17 cellular contexts compared by ENCODE assay signal in genomic region chr12:52667509-52667908, GRCh38. TPM values are rescaled to one million over a fixed set of nuclear protein-coding genes. Genes with fewer than 3 reads are reported as not detected.
DNase-seq lines count a peak whose midpoint lies in the region; ATAC-seq and TF ChIP-seq lines count a peak whose summit lies in the region.
"Had no signal": no experiment of that assay in that cellular context is flagged by ENCODE, and none has a peak within 500 bp of the region (broad histone marks: within the 10 kb centered on the region; RNA-seq: fewer than 3 reads in every experiment).

No MANE protein-coding gene starts in this region.

- H3K27ac Mint-ChIP-seq in Calu3 (ENCODE audit: unreplicated experiment) = no peak overlapping the region
- H3K27ac Mint-ChIP-seq: activated naive CD4-positive, alpha-beta T cell treated with anti-CD3 and anti-CD28 coated beads, Interleukin-2, amount 50 U/mL, for 24 hours; stimulated activated naive B cell treated with anti-CD40 and anti-IgM and Interleukin-4, amounts not matched to agents 10 μg/mL and 1 μg/mL and 100 μg/mL, for 72 hours had no signal

- TF ChIP-seq POLR2A in heart left ventricle (IDR thresholded peaks at IDR 0.05) = no peak

- H3K4me3 ChIP-seq in heart left ventricle = no peak overlapping the region
- no peak overlapping the region for H3K4me3 ChIP-seq in Loucy (ENCODE audit: low read length, poor library complexity, severe bottlenecking)
- H3K4me3 ChIP-seq in epithelial cell of proximal tubule (ENCODE audit: low read depth, low read length) = no peak overlapping the region
- H3K4me3 ChIP-seq in smooth muscle cell = no peak overlapping the region
- H3K4me3 ChIP-seq: BLaER1 had no signal

- WGBS in heart left ventricle, 4 donors = 60 to 73% (median 63%) methylated on average over 9 of the region's 9 CpGs
- WGBS in smooth muscle cell (ENCODE audit: low lambda C conversion rate) = 61% methylated on average over 9 of the region's 9 CpGs

- H3K9me2 ChIP-seq in Loucy (replicated peaks; ENCODE audit: low read depth, low read length) = no peaks in the 10 kb centered on the region

- no peaks in the 10 kb centered on the region for H3K36me3 Mint-ChIP-seq in Calu3 (ENCODE audit: insufficient read depth, unreplicated experiment)
- H3K36me3 Mint-ChIP-seq: activated naive CD4-positive, alpha-beta T cell treated with anti-CD3 and anti-CD28 coated beads, Interleukin-2, amount 50 U/mL, for 24 hours; stimulated activated naive B cell treated with anti-CD40 and anti-IgM and Interleukin-4, amounts not matched to agents 10 μg/mL and 1 μg/mL and 100 μg/mL, for 72 hours had no signal

- H3K4me1 ChIP-seq in heart left ventricle (no peaks in the 10 kb centered on the region), Loucy (ENCODE audit: insufficient read depth, low read length, poor library complexity, severe bottlenecking) (peaks cover 15% of the 10 kb centered on the region), smooth muscle cell (ENCODE audit: low read depth) (no peaks in the 10 kb centered on the region)

- H3K79me2 ChIP-seq in Loucy (ENCODE audit: insufficient read depth, low read length) = no peaks in the 10 kb centered on the region
- no peaks in the 10 kb centered on the region for H3K79me2 ChIP-seq in smooth muscle cell (ENCODE audit: low read depth)

- TF ChIP-seq CTCF in heart left ventricle (IDR thresholded peaks at IDR 0.05) = peak in 9 of 12 donors; percentile 9 to 33 (median 18)
- peak; percentile 53 for TF ChIP-seq CTCF in Loucy (conservative IDR thresholded peaks at IDR 0.05; ENCODE audit: low read length)
- peak; percentile 52 for TF ChIP-seq CTCF in epithelial cell of proximal tubule (conservative IDR thresholded peaks at IDR 0.05; ENCODE audit: low read depth, low read length)
- peak; percentile 26 for TF ChIP-seq CTCF in smooth muscle cell (IDR thresholded peaks at IDR 0.05; ENCODE audit: borderline replicate concordance, insufficient read depth, poor library complexity, severe bottlenecking)
- no peak for TF ChIP-seq CTCF in Calu3 (IDR thresholded peaks at IDR 0.05; ENCODE audit: unreplicated experiment)

- H4K20me1 ChIP-seq in Loucy (ENCODE audit: insufficient read depth, low read length, poor library complexity, severe bottlenecking) (no peaks in the 10 kb centered on the region), smooth muscle cell (ENCODE audit: low read depth) (no peaks in the 10 kb centered on the region)
- H4K20me1 ChIP-seq: BLaER1 had no signal

- BruUV-seq in Calu3 (replicated peaks; lab: Mats Ljungman, UMichigan) = no TSS peak

- H3F3A ChIP-seq in Loucy (ENCODE audit: low read depth) (no peaks in the 10 kb centered on the region), smooth muscle cell (ENCODE audit: low read depth) (no peaks in the 10 kb centered on the region)

- H3K9me3 Mint-ChIP-seq in Calu3 (ENCODE audit: low read depth, unreplicated experiment) = no peaks in the 10 kb centered on the region
- H3K9me3 Mint-ChIP-seq: activated naive CD4-positive, alpha-beta T cell treated with anti-CD3 and anti-CD28 coated beads, Interleukin-2, amount 50 U/mL, for 24 hours; stimulated activated naive B cell treated with anti-CD40 and anti-IgM and Interleukin-4, amounts not matched to agents 10 μg/mL and 1 μg/mL and 100 μg/mL, for 72 hours had no signal

- intact Hi-C loops in heart left ventricle (cut with DNase I) = loop anchor here in 2 of 10 donors (5.0 to 10.0 kb wide), 2 partner anchors 197 to 200 kb away; no protein-coding TSS in a partner anchor
- intact Hi-C loops in left ventricle myocardium superior (cut with micrococcal nuclease) = no loop called here
- intact Hi-C loops in Calu3 (cut with micrococcal nuclease; ENCODE audit: unreplicated experiment) = loop anchor here (5.0 kb wide), 1 partner anchor 205 kb away; no protein-coding TSS in a partner anchor

- H3K4me1 Mint-ChIP-seq in Calu3 (ENCODE audit: low read depth, unreplicated experiment) = no peaks in the 10 kb centered on the region
- H3K4me1 Mint-ChIP-seq: stimulated activated naive B cell treated with anti-CD40 and anti-IgM and Interleukin-4, amounts not matched to agents 10 μg/mL and 1 μg/mL and 100 μg/mL, for 72 hours had no signal

- H3K27me3 ChIP-seq in heart left ventricle (peaks cover 0 to 32% (median 4%) of the 10 kb centered on the region in 9 donors), Loucy (ENCODE audit: insufficient read depth, low read length, poor library complexity, severe bottlenecking) (no peaks in the 10 kb centered on the region), smooth muscle cell (ENCODE audit: low read depth) (peaks cover 60% of the 10 kb centered on the region)
- H3K27me3 ChIP-seq: BLaER1 had no signal

- H2AFZ ChIP-seq in Loucy (ENCODE audit: low read length) = no peak overlapping the region
- no peak overlapping the region for H2AFZ ChIP-seq in smooth muscle cell (ENCODE audit: low read depth)

- H3K36me3 ChIP-seq in heart left ventricle (no peaks in the 10 kb centered on the region), Loucy (ENCODE audit: insufficient read depth, low read length) (no peaks in the 10 kb centered on the region), smooth muscle cell (ENCODE audit: low read depth) (no peaks in the 10 kb centered on the region)
- H3K36me3 ChIP-seq: BLaER1 had no signal

- no peak overlapping the region for H3K27ac ChIP-seq in heart left ventricle
- H3K27ac ChIP-seq in smooth muscle cell (ENCODE audit: low read depth) = no peak overlapping the region
- H3K27ac ChIP-seq: BLaER1 had no signal

- H3K9ac ChIP-seq in Loucy (ENCODE audit: low read depth, low read length, poor library complexity, severe bottlenecking) (no peak overlapping the region), smooth muscle cell (ENCODE audit: low read depth) (no peak overlapping the region)
- H3K9ac ChIP-seq: BLaER1 had no signal

- H3K4me3 Mint-ChIP-seq in Calu3 (ENCODE audit: low read depth, unreplicated experiment) = no peak overlapping the region
- H3K4me3 Mint-ChIP-seq: activated naive CD4-positive, alpha-beta T cell treated with anti-CD3 and anti-CD28 coated beads, Interleukin-2, amount 50 U/mL, for 24 hours; stimulated activated naive B cell treated with anti-CD40 and anti-IgM and Interleukin-4, amounts not matched to agents 10 μg/mL and 1 μg/mL and 100 μg/mL, for 72 hours had no signal

- DNase-seq in heart left ventricle (no peak), left ventricle myocardium superior (no peak), epithelial cell of proximal tubule (ENCODE audit: low read depth) (no peak), smooth muscle cell (lab: John Stamatoyannopoulos, UW; ENCODE audit: unreplicated experiment) (no peak), amygdala (lab: John Stamatoyannopoulos, UW) (no peak), Calu3 (no peak)
- DNase-seq: cerebellar nuclear complex; stimulated activated CD4-positive, alpha-beta T cell treated with anti-CD3 and anti-CD28 coated beads, Interleukin-4, amount 100 ng/mL, for 1 hour; stimulated activated naive B cell treated with anti-CD40 and anti-IgM and Interleukin-4, amounts not matched to agents 10 μg/mL and 1 μg/mL and 100 μg/mL, for 72 hours; T-helper 9 cell had no signal

- H3K27me3 Mint-ChIP-seq in Calu3 (ENCODE audit: unreplicated experiment) = no peaks in the 10 kb centered on the region
- H3K27me3 Mint-ChIP-seq: activated naive CD4-positive, alpha-beta T cell treated with anti-CD3 and anti-CD28 coated beads, Interleukin-2, amount 50 U/mL, for 24 hours had no signal

- no peak overlapping the region for H3K4me2 ChIP-seq in Loucy (ENCODE audit: low read depth, low read length, poor library complexity, severe bottlenecking)
- no peak overlapping the region for H3K4me2 ChIP-seq in smooth muscle cell
- H3K4me2 ChIP-seq: BLaER1 had no signal

- H3K9me3 ChIP-seq in heart left ventricle (no peaks in the 10 kb centered on the region), Loucy (ENCODE audit: insufficient read depth, low read depth, low read length) (no peaks in the 10 kb centered on the region), smooth muscle cell (replicated peaks; ENCODE audit: low read depth) (no peaks in the 10 kb centered on the region)
- H3K9me3 ChIP-seq: BLaER1 had no signal

- CTCF ChIA-PET in Calu3 (lab: Charles Lee) = interaction anchor here (1.1 to 1.6 kb wide), 3 partner anchors 193 to 206 kb away, joined by 3 to 5 read pairs (median 3); no protein-coding TSS in a partner anchor

- ATAC-seq in heart left ventricle = no peak
- no peak for ATAC-seq in left ventricle myocardium superior
- no peak for ATAC-seq in GM21717 (IDR thresholded peaks at IDR 0.05; ENCODE audit: unreplicated experiment)
- ATAC-seq: stimulated activated naive B cell treated with anti-CD40 and anti-IgM and Interleukin-4, amounts not matched to agents 10 μg/mL and 1 μg/mL and 100 μg/mL, for 72 hours had no signal

RNA-seq across cellular contexts. Expression of gene KRT1, which starts 12.7 kb away (rescaled TPM):
- total RNA-seq in heart left ventricle = under 1 TPM in 1 of 9 donors, not detected in 8; 0.35 TPM
- polyA plus RNA-seq in heart left ventricle = not detected
- 0.15 TPM for total RNA-seq in left ventricle myocardium superior
- total RNA-seq in epithelial cell of proximal tubule = not detected in 2 replicates
- 11.1 and 13.5 TPM in 2 replicates for total RNA-seq in smooth muscle cell
- 3.1 and 5.6 TPM in 2 replicates for polyA plus RNA-seq in smooth muscle cell
- total RNA-seq in Calu3 (2022) = not detected in 2 replicates
- total RNA-seq: G401, LHCN-M2, myocyte had no signal

RNA-seq across cellular contexts. Expression of gene KRT2, which starts 15.5 kb away (rescaled TPM):
- total RNA-seq in heart left ventricle (not detected), left ventricle myocardium superior (not detected), epithelial cell of proximal tubule (not detected in 2 replicates), smooth muscle cell (not detected in 2 replicates), Calu3 (2022) (not detected in 2 replicates)
- polyA plus RNA-seq in heart left ventricle (not detected), smooth muscle cell (not detected in 2 replicates)
- total RNA-seq: G401, LHCN-M2, myocyte had no signal

RNA-seq across cellular contexts. Expression of gene KRT77, which starts 35.8 kb away (rescaled TPM):
- total RNA-seq in heart left ventricle (not detected), left ventricle myocardium superior (not detected), epithelial cell of proximal tubule (not detected in 2 replicates), smooth muscle cell (3.8 TPM in 1 of 2 replicates, not detected in the other), Calu3 (2022) (not detected in 2 replicates)
- polyA plus RNA-seq in heart left ventricle (not detected), smooth muscle cell (not detected in 2 replicates)
- total RNA-seq: G401, LHCN-M2, myocyte had no signal

RNA-seq across cellular contexts. Expression of gene KRT73, which starts 49.1 kb away (rescaled TPM):
- total RNA-seq in heart left ventricle (not detected), left ventricle myocardium superior (not detected), epithelial cell of proximal tubule (not detected in 2 replicates), smooth muscle cell (not detected in 2 replicates), Calu3 (2022) (not detected in 2 replicates)
- polyA plus RNA-seq in heart left ventricle (not detected), smooth muscle cell (not detected in 2 replicates)
- total RNA-seq: G401, LHCN-M2, myocyte had no signal
